12 cellular contexts compared by ENCODE assay signal in the genomic region with DNA sequence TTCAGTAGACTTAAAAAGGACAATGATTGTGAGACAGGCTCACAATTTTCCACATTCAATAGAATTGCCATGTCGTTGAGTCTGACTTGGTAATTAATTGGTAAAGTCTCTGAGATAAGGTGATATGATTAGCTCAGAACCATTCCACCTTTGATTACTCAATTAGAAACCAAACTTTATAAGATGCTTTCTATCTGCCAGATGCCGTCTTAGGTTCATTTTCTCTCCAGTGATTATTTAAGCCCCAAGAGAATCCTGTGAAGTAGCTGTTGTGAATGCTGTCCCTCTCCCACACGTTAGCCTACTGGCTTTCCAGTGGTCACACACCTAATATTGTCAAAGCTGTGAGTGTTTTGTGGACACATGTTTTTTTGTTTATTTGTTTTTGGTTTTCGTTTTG.
DNase-seq lines count a peak whose midpoint lies in the region; ATAC-seq and TF ChIP-seq lines count a peak whose summit lies in the region.
"Had no signal": no experiment of that assay in that cellular context is flagged by ENCODE, and none has a peak within 500 bp of the region (broad histone marks: within the 10 kb centered on the region; RNA-seq: fewer than 3 reads in every experiment).

No MANE protein-coding gene starts in this region.

- H3K27me3 ChIP-seq in OCI-LY3 (ENCODE audit: low read depth, low read length) (no peaks in the 10 kb centered on the region), aorta (ENCODE audit: control insufficient read depth in 1 of 2, insufficient read depth in 2 of 2, low read length in 1 of 2) (no peaks in the 10 kb centered on the region)

- H4K20me1 ChIP-seq in OCI-LY3 (ENCODE audit: insufficient read depth, low read length) = no peaks in the 10 kb centered on the region

- WGBS in aorta, 2 donors = 53 to 56% methylated on average over 4 of the region's 4 CpGs

- H3K9ac ChIP-seq in OCI-LY3 (ENCODE audit: low read length) = no peak overlapping the region

- no peak for ATAC-seq in aorta (ENCODE audit: low FRiP score)
- ATAC-seq: A549; CD8-positive, alpha-beta T cell; GM23338 had no signal

- intact Hi-C loops in aorta (cut with DNase I) = no loop called here

- H3K36me3 ChIP-seq in OCI-LY3 (replicated peaks; ENCODE audit: low read depth, low read length) = no peaks in the 10 kb centered on the region
- no peaks in the 10 kb centered on the region for H3K36me3 ChIP-seq in aorta (ENCODE audit: control insufficient read depth in 1 of 2, insufficient read depth in 2 of 2, low read length in 1 of 2)

- TF ChIP-seq CTCF in GM12865 (IDR thresholded peaks at IDR 0.05; ENCODE audit: insufficient read depth, low read depth, low read length, missing control alignments) (no peak), OCI-LY3 (IDR thresholded peaks at IDR 0.05; ENCODE audit: low read depth, low read length) (no peak)

- H3K27ac ChIP-seq in OCI-LY3 (ENCODE audit: low read length) = no peak overlapping the region
- H3K27ac ChIP-seq in aorta (ENCODE audit: low read depth in 1 of 2, low read length in 2 of 2) = no peak overlapping the region
- H3K27ac ChIP-seq: A549, HL-60 had no signal

- H3K4me2 ChIP-seq in OCI-LY3 (ENCODE audit: low read length) = peak overlapping the region; percentile 24
- H3K4me2 ChIP-seq: A549, GM23338 had no signal

- DNase-seq in GM12865 (ENCODE audit: low read depth) = peak; percentile 5
- peak; percentile 84 to 88 for DNase-seq in NCI-H524 (lab: John Stamatoyannopoulos, UW)
- DNase-seq in cortex of kidney (lab: John Stamatoyannopoulos, UW) = no peak
- DNase-seq in OCI-M1 (lab: John Stamatoyannopoulos, UW) = no peak
- no peak for DNase-seq in aorta
- DNase-seq: CD8-positive, alpha-beta T cell; GF-D8; H7 had no signal

- no peaks in the 10 kb centered on the region for H3K79me2 ChIP-seq in OCI-LY3 (ENCODE audit: low read length)

- H3K4me1 ChIP-seq in OCI-LY3 (ENCODE audit: low read length) (peaks cover 21% of the 10 kb centered on the region), aorta (ENCODE audit: control insufficient read depth in 1 of 2, insufficient read depth in 2 of 2, low read length in 2 of 2) (no peaks in the 10 kb centered on the region)
- H3K4me1 ChIP-seq: A549 had no signal

- H3K4me3 ChIP-seq in GM12865 (ENCODE audit: low read depth, low read length) (no peak overlapping the region), OCI-LY3 (ENCODE audit: low read length) (no peak overlapping the region; the same call in 1 of the 2 replicates), aorta (ENCODE audit: low read length in 2 of 2) (no peak overlapping the region)
- H3K4me3 ChIP-seq: A549, GM23338 had no signal

- no peaks in the 10 kb centered on the region for H3K9me3 ChIP-seq in OCI-LY3 (ENCODE audit: insufficient read depth, low read length)
- H3K9me3 ChIP-seq in aorta (ENCODE audit: control insufficient read depth, low read length) = no peaks in the 10 kb centered on the region
- H3K9me3 ChIP-seq: A549 had no signal

- no peak overlapping the region for H2AFZ ChIP-seq in OCI-LY3 (ENCODE audit: low read depth, low read length)
- H2AFZ ChIP-seq: GM23338 had no signal

Comparison
In these comparisons a context has a peak if more than half of its experiments do, and no peak if none do; other contexts are left out.
1. DNase-seq: peak in GM12865 (single experiment) and NCI-H524 (2 of 2); none in cortex of kidney (single experiment), OCI-M1 (single experiment) and aorta (0 of 2).